In the genomic region with DNA sequence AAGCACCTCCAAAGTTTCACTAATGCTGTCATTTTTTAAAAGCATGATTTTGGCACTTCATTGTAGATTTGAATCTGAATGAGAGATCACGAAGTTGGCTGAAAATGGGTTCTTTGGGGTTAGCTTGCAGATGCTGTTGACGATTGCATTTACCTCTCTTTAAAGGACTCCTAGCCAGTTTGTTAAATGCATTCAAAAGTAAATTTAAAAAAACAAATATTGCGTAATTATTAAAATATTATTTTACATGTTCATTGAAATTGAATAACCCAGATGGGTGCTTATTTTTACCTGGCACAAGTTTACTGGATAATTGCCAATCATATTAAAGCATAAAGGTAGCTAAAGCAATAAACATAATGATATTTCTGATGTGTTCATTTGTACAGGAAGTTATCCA, we compare ENCODE assay signal across 14 cellular contexts.
DNase-seq lines count a peak whose midpoint lies in the region; TF ChIP-seq lines count a peak whose summit lies in the region.
"Had no signal": no experiment of that assay in that cellular context is flagged by ENCODE, and none has a peak within 500 bp of the region (broad histone marks: within the 10 kb centered on the region; RNA-seq: fewer than 3 reads in every experiment).

No MANE protein-coding gene starts in this region.

- H3K4ac ChIP-seq in neuronal stem cell (ENCODE audit: low read length) = no peak overlapping the region

- CTCF ChIA-PET in PC-9 (lab: Charles Lee) = no interaction called here

- WGBS in hepatocyte (ENCODE audit: low lambda C conversion rate, missing lambda C conversion rate) = 94% methylated on average over 3 of the region's 3 CpGs
- 97% methylated on average over 3 of the region's 3 CpGs for WGBS in urinary bladder
- WGBS in neuronal stem cell (ENCODE audit: extremely low coverage in 2 of 2, insufficient read length in 2 of 2, insufficient replicate concordance in 1 of 2), 2 donors = no CpG with 5 or more reads among the region's 3 CpGs

- H2BK15ac ChIP-seq in neuronal stem cell (ENCODE audit: low read length) = no peak overlapping the region

- POLR2A ChIA-PET in PC-9 (lab: Charles Lee; ENCODE audit: unreplicated experiment) = no interaction called here

- H3K9me3 ChIP-seq in hepatocyte (ENCODE audit: low read depth) (no peaks in the 10 kb centered on the region), neuronal stem cell (replicated peaks in 1 of 2; ENCODE audit: control insufficient read depth in 2 of 2, insufficient read depth in 1 of 2, low read depth in 1 of 2, low read length in 2 of 2) (peaks cover 0 to 14% of the 10 kb centered on the region in 2 donors), PC-9 (ENCODE audit: insufficient read depth, low read depth) (no peaks in the 10 kb centered on the region)
- H3K9me3 ChIP-seq: BLaER1 had no signal

- no peaks in the 10 kb centered on the region for H3K79me1 ChIP-seq in neuronal stem cell (ENCODE audit: low read depth, low read length)

- H3K23ac ChIP-seq in neuronal stem cell (ENCODE audit: low read depth, low read length, poor library complexity) = no peak overlapping the region

- H3K79me2 ChIP-seq in hepatocyte (no peaks in the 10 kb centered on the region), PC-9 (ENCODE audit: low read depth) (no peaks in the 10 kb centered on the region)

- peak overlapping the region; percentile 14 for H3K4me3 ChIP-seq in LNCaP clone FGC (ENCODE audit: low read depth, low read length)
- H3K4me3 ChIP-seq in hepatocyte = no peak overlapping the region
- H3K4me3 ChIP-seq in urinary bladder (ENCODE audit: low read depth, low read length) = no peak overlapping the region
- H3K4me3 ChIP-seq in neuronal stem cell (ENCODE audit: low read length in 2 of 2) = no peak overlapping the region
- H3K4me3 ChIP-seq in PC-9 = no peak overlapping the region
- H3K4me3 ChIP-seq: BLaER1 had no signal

- H2BK12ac ChIP-seq in neuronal stem cell (ENCODE audit: low read length) = no peak overlapping the region

- TF ChIP-seq CTCF in LNCaP clone FGC (IDR thresholded peaks at IDR 0.05; ENCODE audit: control insufficient read depth, extremely low read depth, insufficient read depth) = no peak
- TF ChIP-seq CTCF in VCaP (conservative IDR thresholded peaks at IDR 0.05) = no peak
- TF ChIP-seq CTCF in hepatocyte (IDR thresholded peaks at IDR 0.05; ENCODE audit: poor library complexity) = no peak
- no peak for TF ChIP-seq CTCF in PC-9 (conservative IDR thresholded peaks at IDR 0.05)

- H2BK5ac ChIP-seq in neuronal stem cell (ENCODE audit: low read length) = no peak overlapping the region

- no peak overlapping the region for H2BK120ac ChIP-seq in neuronal stem cell (ENCODE audit: low read depth, low read length)

- no peak overlapping the region for H3K9ac ChIP-seq in neuronal stem cell (ENCODE audit: low read depth, low read length, poor library complexity)
- H3K9ac ChIP-seq: BLaER1 had no signal

- no peak overlapping the region for H4K91ac ChIP-seq in neuronal stem cell (ENCODE audit: low read depth, low read length, poor library complexity)

- DNase-seq in LNCaP clone FGC (ENCODE audit: low read depth) = no peak
- no peak for DNase-seq in hepatocyte (ENCODE audit: low spot score)
- no peak for DNase-seq in AG08395 (ENCODE audit: low spot score)
- DNase-seq in neuronal stem cell (ENCODE audit: low spot score) = no peak
- no peak for DNase-seq in PC-9
- DNase-seq in posterior vena cava (ENCODE audit: low spot score) = no peak
- DNase-seq: CD4-positive, alpha-beta memory T cell; DMS 273 treated with DMSO at 0.1 percent for 48 hours; HCEC 1CT; IMR-90; KBM-7 had no signal

- H3F3A ChIP-seq in PC-9 (ENCODE audit: insufficient read depth, low read depth) = peaks cover 7% of the 10 kb centered on the region; the same call in 1 of the 2 replicates

- BruUV-seq in PC-9 (replicated peaks; lab: Mats Ljungman, UMichigan) = no TSS peak

- no peak overlapping the region for H2AK5ac ChIP-seq in neuronal stem cell (ENCODE audit: low read depth, low read length)

- H2AFZ ChIP-seq in hepatocyte (no peak overlapping the region), neuronal stem cell (ENCODE audit: low read length) (no peak overlapping the region), PC-9 (no peak overlapping the region)

- H3K4me1 ChIP-seq in hepatocyte (ENCODE audit: insufficient read depth) (peaks cover 3% of the 10 kb centered on the region), urinary bladder (ENCODE audit: insufficient read depth) (no peaks in the 10 kb centered on the region), neuronal stem cell (ENCODE audit: control insufficient read depth in 2 of 2, insufficient read depth in 1 of 2, low read depth in 1 of 2, low read length in 2 of 2) (peaks cover 0 to 7% of the 10 kb centered on the region in 2 donors), PC-9 (replicated peaks; ENCODE audit: insufficient read depth) (peaks cover 4% of the 10 kb centered on the region; the same call in 1 of the 2 replicates)

- intact Hi-C loops in PC-9 (cut with micrococcal nuclease; ENCODE audit: unreplicated experiment) = no loop called here
- intact Hi-C loops in posterior vena cava (cut with DNase I) = no loop called here

- no peak overlapping the region for H3K18ac ChIP-seq in neuronal stem cell (ENCODE audit: low read length)

- no peak overlapping the region for H4K8ac ChIP-seq in neuronal stem cell (ENCODE audit: low read depth, low read length)

- H3K36me3 ChIP-seq in hepatocyte (replicated peaks; ENCODE audit: insufficient read depth, low read depth) (no peaks in the 10 kb centered on the region), urinary bladder (ENCODE audit: insufficient read depth) (peaks cover 2% of the 10 kb centered on the region), neuronal stem cell (replicated peaks in 1 of 2; ENCODE audit: control insufficient read depth in 2 of 2, insufficient read depth in 2 of 2, low read length in 2 of 2) (no peaks in the 10 kb centered on the region), PC-9 (ENCODE audit: low read depth) (no peaks in the 10 kb centered on the region)

- H3K14ac ChIP-seq in neuronal stem cell (ENCODE audit: low read length) = no peak overlapping the region

- H3K9me2 ChIP-seq in hepatocyte (replicated peaks; ENCODE audit: insufficient read depth) = no peaks in the 10 kb centered on the region
- no peaks in the 10 kb centered on the region for H3K9me2 ChIP-seq in PC-9 (ENCODE audit: insufficient read depth)

- H3K27me3 ChIP-seq in hepatocyte (no peaks in the 10 kb centered on the region), neuronal stem cell (ENCODE audit: control insufficient read depth in 3 of 3, insufficient read depth in 3 of 3, low read depth in 1 of 3, low read length in 3 of 3) (no peaks in the 10 kb centered on the region), PC-9 (ENCODE audit: insufficient read depth, low read depth) (no peaks in the 10 kb centered on the region)
- H3K27me3 ChIP-seq: BLaER1 had no signal

- peak overlapping the region; percentile 83 for H3K27ac ChIP-seq in VCaP
- H3K27ac ChIP-seq in hepatocyte = peak overlapping the region; percentile 18
- H3K27ac ChIP-seq in urinary bladder (ENCODE audit: low read depth) = peak overlapping the region; percentile 19
- H3K27ac ChIP-seq in neuronal stem cell (replicated peaks; ENCODE audit: low read length) = no peak overlapping the region
- no peak overlapping the region for H3K27ac ChIP-seq in PC-9
- H3K27ac ChIP-seq: BLaER1 had no signal

- no peaks in the 10 kb centered on the region for H4K20me1 ChIP-seq in hepatocyte (ENCODE audit: insufficient read depth, poor library complexity, severe bottlenecking)
- no peaks in the 10 kb centered on the region for H4K20me1 ChIP-seq in PC-9 (ENCODE audit: insufficient read depth)
- H4K20me1 ChIP-seq: BLaER1 had no signal

- H3K4me2 ChIP-seq in hepatocyte = no peak overlapping the region
- H3K4me2 ChIP-seq in neuronal stem cell (ENCODE audit: insufficient read depth, low read length, poor library complexity, severe bottlenecking) = no peak overlapping the region
- no peak overlapping the region for H3K4me2 ChIP-seq in PC-9

Comparison
In these comparisons a context has a peak if more than half of its experiments do, and no peak if none do; other contexts are left out.
1. H3K27ac ChIP-seq: peak in VCaP (single experiment), hepatocyte (single experiment) and urinary bladder (single experiment); none in neuronal stem cell (single experiment) and PC-9 (single experiment).